Comparison of ENCODE assay signal across 8 cellular contexts in genomic region chr9:32378993-32379729, GRCh38. TPM values are rescaled to one million over a fixed set of nuclear protein-coding genes. Genes with fewer than 3 reads are reported as not detected.
DNase-seq lines count a peak whose midpoint lies in the region; ATAC-seq and TF ChIP-seq lines count a peak whose summit lies in the region.

No MANE protein-coding gene starts in this region.

- POLR2A ChIA-PET in OCI-LY7 (lab: Charles Lee) = interaction anchor here (0.6 to 2.9 kb wide), 7 partner anchors 53 to 478 kb away, joined by 3 to 16 read pairs (median 3); partner anchors contain the start of gene NDUFB6

- H3K4me1 ChIP-seq in OCI-LY7 (ENCODE audit: insufficient read depth, low read length, poor library complexity, severe bottlenecking) = peaks cover 27% of the 10 kb centered on the region

- TF ChIP-seq CTCF in OCI-LY7 (conservative IDR thresholded peaks at IDR 0.05; ENCODE audit: low read length) (peak; percentile 89), glutamatergic neuron (IDR thresholded peaks at IDR 0.05; ENCODE audit: partially characterized antibody, unreplicated experiment) (peak; percentile 43)

- H3K4me2 ChIP-seq in OCI-LY7 (ENCODE audit: low read length) = peak overlapping the region; percentile 45

- peaks cover 41% of the 10 kb centered on the region for H3K27me3 Mint-ChIP-seq in activated naive CD4-positive, alpha-beta T cell treated with anti-CD3 and anti-CD28 coated beads, Interleukin-2, amount 10 ng/mL, durations not matched to agents 7 days and 5 days
- peaks cover 8% of the 10 kb centered on the region for H3K27me3 Mint-ChIP-seq in glutamatergic neuron (ENCODE audit: unreplicated experiment)

- no peaks in the 10 kb centered on the region for H3K9me2 ChIP-seq in OCI-LY7 (ENCODE audit: insufficient read depth, low read length)

- ATAC-seq in GM21717 (IDR thresholded peaks at IDR 0.05; ENCODE audit: unreplicated experiment) = peak; percentile 85

- H2AFZ ChIP-seq in OCI-LY7 (ENCODE audit: low read length) = peak overlapping the region; percentile 53; the same call in 1 of the 2 replicates

- no peak overlapping the region for H3K4me3 Mint-ChIP-seq in activated naive CD4-positive, alpha-beta T cell treated with anti-CD3 and anti-CD28 coated beads, Interleukin-2, amount 10 ng/mL, durations not matched to agents 7 days and 5 days
- no peak overlapping the region for H3K4me3 Mint-ChIP-seq in glutamatergic neuron (ENCODE audit: unreplicated experiment)

- no peak overlapping the region for H3K27ac Mint-ChIP-seq in activated naive CD4-positive, alpha-beta T cell treated with anti-CD3 and anti-CD28 coated beads, Interleukin-2, amount 10 ng/mL, durations not matched to agents 7 days and 5 days
- no peak overlapping the region for H3K27ac Mint-ChIP-seq in glutamatergic neuron (ENCODE audit: unreplicated experiment)

- intact Hi-C loops in OCI-LY7 (cut with micrococcal nuclease; ENCODE audit: unreplicated experiment) = loop anchor here (1.0 to 10.0 kb wide), 5 partner anchors 146 to 590 kb away; no protein-coding TSS in a partner anchor

- no peaks in the 10 kb centered on the region for H3K79me2 ChIP-seq in OCI-LY7 (ENCODE audit: insufficient read depth, low read depth, low read length)

- no peaks in the 10 kb centered on the region for H4K20me1 ChIP-seq in OCI-LY7 (ENCODE audit: insufficient read depth, low read length)

- H3K4me3 ChIP-seq in OCI-LY7 (ENCODE audit: low read depth, low read length, poor library complexity, severe bottlenecking) = peak overlapping the region; percentile 29

- CTCF ChIA-PET in OCI-LY7 (lab: Charles Lee; ENCODE audit: unreplicated experiment) = interaction anchor here (0.7 to 3.2 kb wide), 9 partner anchors 10 to 210 kb away, joined by 3 to 58 read pairs (median 5); partner anchors contain the start of genes NDUFB6 and RIGI
- CTCF ChIA-PET in activated naive CD4-positive, alpha-beta T cell treated with anti-CD3 and anti-CD28 coated beads, Interleukin-2, amount 10 ng/mL, durations not matched to agents 7 days and 5 days (lab: Charles Lee) = interaction anchor here (0.7 to 7.4 kb wide), 33 partner anchors 9 to 847 kb away, joined by 3 to 421 read pairs (median 5); partner anchors contain the start of genes NDUFB6, RIGI and SMIM27

- BruUV-seq in OCI-LY7 (replicated peaks; lab: Mats Ljungman, UMichigan) = no TSS peak

- H3K9me3 Mint-ChIP-seq in activated naive CD4-positive, alpha-beta T cell treated with anti-CD3 and anti-CD28 coated beads, Interleukin-2, amount 10 ng/mL, durations not matched to agents 7 days and 5 days = no peaks in the 10 kb centered on the region
- H3K9me3 Mint-ChIP-seq in glutamatergic neuron (ENCODE audit: unreplicated experiment) = no peaks in the 10 kb centered on the region

- no peaks in the 10 kb centered on the region for H3K36me3 Mint-ChIP-seq in activated naive CD4-positive, alpha-beta T cell treated with anti-CD3 and anti-CD28 coated beads, Interleukin-2, amount 10 ng/mL, durations not matched to agents 7 days and 5 days
- no peaks in the 10 kb centered on the region for H3K36me3 Mint-ChIP-seq in glutamatergic neuron (ENCODE audit: unreplicated experiment)

- H3K27ac ChIP-seq in OCI-LY7 (ENCODE audit: low read depth, low read length, poor library complexity, severe bottlenecking) = no peak overlapping the region

- DNase-seq in activated T-cell treated with anti-CD3 and anti-CD28 coated beads for 1 hour (ENCODE audit: low read depth) (peak; percentile 23), HuH-7 (ENCODE audit: low spot score) (peak; percentile 55), OCI-LY7 (ENCODE audit: low spot score) (peak; percentile 85), glutamatergic neuron (no peak), pons (ENCODE audit: low spot score) (peak; percentile 95)
- no peak for DNase-seq in activated T-cell treated with anti-CD3 and anti-CD28 coated beads, Interleukin-2, amount 50 U/mL, for 1 hour
- DNase-seq in activated naive CD4-positive, alpha-beta T cell treated with anti-CD3 and anti-CD28 coated beads, Interleukin-2, amount 10 ng/mL, durations not matched to agents 7 days and 5 days = peak; percentile 66

- H3K4me1 Mint-ChIP-seq in activated naive CD4-positive, alpha-beta T cell treated with anti-CD3 and anti-CD28 coated beads, Interleukin-2, amount 10 ng/mL, durations not matched to agents 7 days and 5 days = peaks cover 16% of the 10 kb centered on the region
- H3K4me1 Mint-ChIP-seq in glutamatergic neuron (ENCODE audit: low read depth, unreplicated experiment) = peaks cover 2% of the 10 kb centered on the region

- no peaks in the 10 kb centered on the region for H3K9me3 ChIP-seq in OCI-LY7 (ENCODE audit: low read length)

- H3K36me3 ChIP-seq in OCI-LY7 (ENCODE audit: insufficient read depth, low read length) = no peaks in the 10 kb centered on the region

RNA-seq across cellular contexts. Expression of gene ACO1, which starts 5.3 kb away (rescaled TPM):
- total RNA-seq in OCI-LY7 (2014; rRNA removed; shearing (Covaris generic)) = 8.8 and 9.2 TPM in 2 replicates
- total RNA-seq in OCI-LY7 (2022) = 8.8 and 9.0 TPM in 2 replicates
- total RNA-seq in glutamatergic neuron (ENCODE audit: unreplicated experiment) = 17.6 TPM

Comparison
In these comparisons a context has a peak if more than half of its experiments do, and no peak if none do; other contexts are left out.
1. DNase-seq: peak in activated T-cell treated with anti-CD3 and anti-CD28 coated beads for 1 hour (single experiment), HuH-7 (single experiment), OCI-LY7 (single experiment), activated naive CD4-positive, alpha-beta T cell treated with anti-CD3 and anti-CD28 coated beads, Interleukin-2, amount 10 ng/mL, durations not matched to agents 7 days and 5 days (single experiment) and pons (single experiment); none in activated T-cell treated with anti-CD3 and anti-CD28 coated beads, Interleukin-2, amount 50 U/mL, for 1 hour (single experiment) and glutamatergic neuron (single experiment).